Comparison of ENCODE assay signal across 1 cellular context in genomic region chr19:48994035-48994386, GRCh38.
TF ChIP-seq lines count a peak whose summit lies in the region.

No MANE protein-coding gene starts in this region.

TF ChIP-seq in IMR-90, 13 proteins besides CTCF, POLR2A, EP300 and RAD21 (continued from another document):
- TF ChIP-seq CHD1 (IDR thresholded peaks at IDR 0.05; ENCODE audit: low read depth, low read length) (no peak), FOS (IDR thresholded peaks at IDR 0.05; ENCODE audit: low read depth, low read length) (no peak), MAZ (IDR thresholded peaks at IDR 0.05; ENCODE audit: borderline replicate concordance, low read depth, low read length) (no peak), SMC3 (IDR thresholded peaks at IDR 0.05; ENCODE audit: low read depth, low read length) (no peak), NFE2L2 (IDR thresholded peaks at IDR 0.05; ENCODE audit: low read depth, low read length) (no peak)
